ENCODE assay signal across 1 cellular context in genomic region chr10:100374137-100374655, GRCh38.
TF ChIP-seq lines count a peak whose summit lies in the region.

No MANE protein-coding gene starts in this region.

TF ChIP-seq in K562, 482 proteins besides CTCF, POLR2A, EP300 and RAD21 (continued from another document):
- TF ChIP-seq ZNF318 (IDR thresholded peaks at IDR 0.05; ENCODE audit: borderline replicate concordance in 1 of 2, low read depth in 1 of 2) (no peak), ETV5 (CRISPR knock-in tag; IDR thresholded peaks at IDR 0.05; ENCODE audit: low read depth) (no peak), HOMEZ (CRISPR knock-in tag; IDR thresholded peaks at IDR 0.05) (no peak), BRCA1 (IDR thresholded peaks at IDR 0.05) (no peak), BRCA1 (CRISPR knock-in tag; IDR thresholded peaks at IDR 0.05) (no peak), EP400 (IDR thresholded peaks at IDR 0.05) (peak; percentile 10), POLR3A (IDR thresholded peaks at IDR 0.05; ENCODE audit: borderline replicate concordance, extremely low read depth, insufficient read depth, insufficient read length) (no peak), HNRNPL (IDR thresholded peaks at IDR 0.05; ENCODE audit: low read depth, low read length) (no peak), RUNX1 (IDR thresholded peaks at IDR 0.05; ENCODE audit: low read depth) (no peak), SAFB2 (IDR thresholded peaks at IDR 0.05; ENCODE audit: borderline replicate concordance, low read depth, low read length, severe bottlenecking) (no peak), ZNF431 (CRISPR knock-in tag; IDR thresholded peaks at IDR 0.05) (no peak), TFE3 (CRISPR knock-in tag; IDR thresholded peaks at IDR 0.05) (no peak; the same call in 1 of the 2 replicates), DPF2 (IDR thresholded peaks at IDR 0.05) (peak; percentile 80), ELF4 (CRISPR knock-in tag; IDR thresholded peaks at IDR 0.05) (peak; percentile 80; the same call in 1 of the 2 replicates), TAF1 (IDR thresholded peaks at IDR 0.05; ENCODE audit: control insufficient read depth, extremely low read depth, insufficient read depth, low read length, severe bottlenecking) (no peak), CREB5 (CRISPR knock-in tag; IDR thresholded peaks at IDR 0.05) (no peak), PTBP1 (IDR thresholded peaks at IDR 0.05; ENCODE audit: low read depth, low read length) (no peak), STAT6 (CRISPR knock-in tag; IDR thresholded peaks at IDR 0.05) (no peak), NR2C1 (IDR thresholded peaks at IDR 0.05) (no peak), NR2C1 (tag; IDR thresholded peaks at IDR 0.05) (no peak)
